1 cellular context compared by ENCODE assay signal in the genomic region with DNA sequence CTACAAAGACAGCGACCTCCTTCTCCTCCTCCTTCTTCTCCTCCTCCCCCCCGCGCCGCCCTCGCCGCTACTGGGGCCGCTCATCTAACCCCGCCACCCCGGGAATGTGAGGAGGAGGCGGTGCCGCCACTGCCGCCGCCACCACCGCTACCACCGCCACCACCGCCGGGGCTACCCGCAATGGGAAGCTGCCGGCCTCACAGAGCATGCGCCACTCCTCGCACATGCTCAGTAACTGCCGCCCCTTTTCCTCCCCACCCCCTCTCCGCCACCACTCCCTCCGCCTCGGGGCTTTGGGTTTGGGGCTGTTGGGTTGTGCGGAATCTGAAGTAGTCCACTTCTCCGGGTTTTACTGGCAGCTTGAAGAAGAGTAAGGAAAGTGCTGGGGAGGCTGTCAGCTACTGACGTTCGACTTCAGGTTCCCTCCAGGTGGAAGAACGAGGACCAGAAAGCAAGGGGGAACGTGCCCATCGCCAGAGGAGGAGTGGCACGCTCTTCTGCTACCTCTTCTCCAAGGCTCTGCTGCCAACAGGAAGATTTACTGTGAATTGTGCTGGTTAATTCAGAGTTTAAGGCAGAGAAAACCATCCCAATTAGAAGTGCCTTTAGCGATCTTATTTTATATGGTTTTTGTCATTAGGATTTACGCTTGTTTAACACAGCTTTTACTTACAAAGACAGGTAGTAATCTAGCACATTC.
TF ChIP-seq lines count a peak whose summit lies in the region.

A gene with protein sequence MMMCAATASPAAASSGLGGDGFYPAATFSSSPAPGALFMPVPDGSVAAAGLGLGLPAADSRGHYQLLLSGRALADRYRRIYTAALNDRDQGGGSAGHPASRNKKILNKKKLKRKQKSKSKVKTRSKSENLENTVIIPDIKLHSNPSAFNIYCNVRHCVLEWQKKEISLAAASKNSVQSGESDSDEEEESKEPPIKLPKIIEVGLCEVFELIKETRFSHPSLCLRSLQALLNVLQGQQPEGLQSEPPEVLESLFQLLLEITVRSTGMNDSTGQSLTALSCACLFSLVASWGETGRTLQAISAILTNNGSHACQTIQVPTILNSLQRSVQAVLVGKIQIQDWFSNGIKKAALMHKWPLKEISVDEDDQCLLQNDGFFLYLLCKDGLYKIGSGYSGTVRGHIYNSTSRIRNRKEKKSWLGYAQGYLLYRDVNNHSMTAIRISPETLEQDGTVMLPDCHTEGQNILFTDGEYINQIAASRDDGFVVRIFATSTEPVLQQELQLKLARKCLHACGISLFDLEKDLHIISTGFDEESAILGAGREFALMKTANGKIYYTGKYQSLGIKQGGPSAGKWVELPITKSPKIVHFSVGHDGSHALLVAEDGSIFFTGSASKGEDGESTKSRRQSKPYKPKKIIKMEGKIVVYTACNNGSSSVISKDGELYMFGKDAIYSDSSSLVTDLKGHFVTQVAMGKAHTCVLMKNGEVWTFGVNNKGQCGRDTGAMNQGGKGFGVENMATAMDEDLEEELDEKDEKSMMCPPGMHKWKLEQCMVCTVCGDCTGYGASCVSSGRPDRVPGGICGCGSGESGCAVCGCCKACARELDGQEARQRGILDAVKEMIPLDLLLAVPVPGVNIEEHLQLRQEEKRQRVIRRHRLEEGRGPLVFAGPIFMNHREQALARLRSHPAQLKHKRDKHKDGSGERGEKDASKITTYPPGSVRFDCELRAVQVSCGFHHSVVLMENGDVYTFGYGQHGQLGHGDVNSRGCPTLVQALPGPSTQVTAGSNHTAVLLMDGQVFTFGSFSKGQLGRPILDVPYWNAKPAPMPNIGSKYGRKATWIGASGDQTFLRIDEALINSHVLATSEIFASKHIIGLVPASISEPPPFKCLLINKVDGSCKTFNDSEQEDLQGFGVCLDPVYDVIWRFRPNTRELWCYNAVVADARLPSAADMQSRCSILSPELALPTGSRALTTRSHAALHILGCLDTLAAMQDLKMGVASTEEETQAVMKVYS (N-terminal part only) (minus strand): TSS at position 190 of the 700 bp plus-strand sequence. CDS start 319 bp downstream, outside the sequence.

TF ChIP-seq in K562, 482 proteins besides CTCF, POLR2A, EP300 and RAD21 (continued from another document and continues in another):
- TF ChIP-seq MAFK (IDR thresholded peaks at IDR 0.05; ENCODE audit: low read length) (no peak), SREBF2 (CRISPR knock-in tag; IDR thresholded peaks at IDR 0.05) (no peak), FOXA1 (IDR thresholded peaks at IDR 0.05; ENCODE audit: borderline replicate concordance) (no peak), GABPA (tag; conservative IDR thresholded peaks at IDR 0.05; ENCODE audit: low read depth) (no peak), BHLHE40 (IDR thresholded peaks at IDR 0.05; ENCODE audit: low read length) (0 out of 2 replicates have a peak, but pooled peaks have one; percentile 12), KDM2B (CRISPR knock-in tag; IDR thresholded peaks at IDR 0.05) (no peak), ZNF239 (CRISPR knock-in tag; IDR thresholded peaks at IDR 0.05) (no peak), ZNF586 (CRISPR knock-in tag; conservative IDR thresholded peaks at IDR 0.05) (no peak), MTA2 (IDR thresholded peaks at IDR 0.05; ENCODE audit: low read depth) (no peak), POU5F1 (IDR thresholded peaks at IDR 0.05; ENCODE audit: borderline replicate concordance, low read depth, low read length, partially characterized antibody) (no peak), ZNF431 (CRISPR knock-in tag; IDR thresholded peaks at IDR 0.05) (no peak), PHF21A (IDR thresholded peaks at IDR 0.05; ENCODE audit: borderline replicate concordance, low read depth) (no peak), ZNF57 (CRISPR knock-in tag; IDR thresholded peaks at IDR 0.05) (no peak), ETV1 (tag; conservative IDR thresholded peaks at IDR 0.05; ENCODE audit: low read depth) (no peak), TBL1XR1 (IDR thresholded peaks at IDR 0.05; ENCODE audit: low read length in 2 of 2) (no peak), DDX20 (tag; IDR thresholded peaks at IDR 0.05; ENCODE audit: low read depth) (no peak), NEUROD1 (IDR thresholded peaks at IDR 0.05; ENCODE audit: borderline replicate concordance, low read depth, low read length, partially characterized antibody) (peak; percentile 98), ZNF121 (CRISPR knock-in tag; conservative IDR thresholded peaks at IDR 0.05) (no peak), ASH1L (IDR thresholded peaks at IDR 0.05; ENCODE audit: borderline replicate concordance, low read depth, partially characterized antibody) (no peak), KAT8 (IDR thresholded peaks at IDR 0.05; ENCODE audit: low read depth) (no peak), ZC3H11A (IDR thresholded peaks at IDR 0.05; ENCODE audit: low read depth, low read length) (no peak), CBFB (CRISPR knock-in tag; IDR thresholded peaks at IDR 0.05) (no peak), ZSCAN29 (IDR thresholded peaks at IDR 0.05) (no peak), CEBPG (CRISPR knock-in tag; IDR thresholded peaks at IDR 0.05) (no peak), CEBPG (tag; conservative IDR thresholded peaks at IDR 0.05 in 1 of 2, IDR thresholded peaks at IDR 0.05 in 1 of 2) (no peak), KAT2B (IDR thresholded peaks at IDR 0.05; ENCODE audit: low read depth, low read length) (no peak), ZNF134 (CRISPR knock-in tag; conservative IDR thresholded peaks at IDR 0.05) (no peak), ZNF24 (IDR thresholded peaks at IDR 0.05) (no peak), SRSF9 (IDR thresholded peaks at IDR 0.05; ENCODE audit: borderline replicate concordance, low read depth, low read length) (no peak), NUFIP1 (IDR thresholded peaks at IDR 0.05; ENCODE audit: partially characterized antibody) (no peak), HMGN3 (IDR thresholded peaks at IDR 0.05; ENCODE audit: borderline replicate concordance, extremely low read depth, insufficient read length, low read depth, low read length) (no peak), ETV5 (CRISPR knock-in tag; IDR thresholded peaks at IDR 0.05; ENCODE audit: low read depth) (0 out of 2 replicates have a peak, but pooled peaks have one; percentile 2), NR2F6 (CRISPR knock-in tag; IDR thresholded peaks at IDR 0.05) (no peak), ELF4 (CRISPR knock-in tag; IDR thresholded peaks at IDR 0.05) (no peak), SETDB1 (IDR thresholded peaks at IDR 0.05; ENCODE audit: low read length) (no peak), NFYB (IDR thresholded peaks at IDR 0.05; ENCODE audit: extremely low read depth, insufficient read length) (no peak), SAFB (IDR thresholded peaks at IDR 0.05; ENCODE audit: borderline replicate concordance, low read depth, low read length) (no peak), NCOA6 (IDR thresholded peaks at IDR 0.05) (no peak), ZNF551 (CRISPR knock-in tag; IDR thresholded peaks at IDR 0.05) (no peak), ZKSCAN8 (CRISPR knock-in tag; IDR thresholded peaks at IDR 0.05) (no peak)
- TF ChIP-seq, protein P1, sequence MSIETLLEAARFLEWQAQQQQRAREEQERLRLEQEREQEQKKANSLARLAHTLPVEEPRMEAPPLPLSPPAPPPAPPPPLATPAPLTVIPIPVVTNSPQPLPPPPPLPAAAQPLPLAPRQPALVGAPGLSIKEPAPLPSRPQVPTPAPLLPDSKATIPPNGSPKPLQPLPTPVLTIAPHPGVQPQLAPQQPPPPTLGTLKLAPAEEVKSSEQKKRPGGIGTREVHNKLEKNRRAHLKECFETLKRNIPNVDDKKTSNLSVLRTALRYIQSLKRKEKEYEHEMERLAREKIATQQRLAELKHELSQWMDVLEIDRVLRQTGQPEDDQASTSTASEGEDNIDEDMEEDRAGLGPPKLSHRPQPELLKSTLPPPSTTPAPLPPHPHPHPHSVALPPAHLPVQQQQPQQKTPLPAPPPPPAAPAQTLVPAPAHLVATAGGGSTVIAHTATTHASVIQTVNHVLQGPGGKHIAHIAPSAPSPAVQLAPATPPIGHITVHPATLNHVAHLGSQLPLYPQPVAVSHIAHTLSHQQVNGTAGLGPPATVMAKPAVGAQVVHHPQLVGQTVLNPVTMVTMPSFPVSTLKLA (conservative IDR thresholded peaks at IDR 0.05), result peak in 1 of 2 experiments; percentile 40; a peak in 3 of 4 replicates
- TF ChIP-seq, protein P2, sequence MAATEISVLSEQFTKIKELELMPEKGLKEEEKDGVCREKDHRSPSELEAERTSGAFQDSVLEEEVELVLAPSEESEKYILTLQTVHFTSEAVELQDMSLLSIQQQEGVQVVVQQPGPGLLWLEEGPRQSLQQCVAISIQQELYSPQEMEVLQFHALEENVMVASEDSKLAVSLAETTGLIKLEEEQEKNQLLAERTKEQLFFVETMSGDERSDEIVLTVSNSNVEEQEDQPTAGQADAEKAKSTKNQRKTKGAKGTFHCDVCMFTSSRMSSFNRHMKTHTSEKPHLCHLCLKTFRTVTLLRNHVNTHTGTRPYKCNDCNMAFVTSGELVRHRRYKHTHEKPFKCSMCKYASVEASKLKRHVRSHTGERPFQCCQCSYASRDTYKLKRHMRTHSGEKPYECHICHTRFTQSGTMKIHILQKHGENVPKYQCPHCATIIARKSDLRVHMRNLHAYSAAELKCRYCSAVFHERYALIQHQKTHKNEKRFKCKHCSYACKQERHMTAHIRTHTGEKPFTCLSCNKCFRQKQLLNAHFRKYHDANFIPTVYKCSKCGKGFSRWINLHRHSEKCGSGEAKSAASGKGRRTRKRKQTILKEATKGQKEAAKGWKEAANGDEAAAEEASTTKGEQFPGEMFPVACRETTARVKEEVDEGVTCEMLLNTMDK (IDR thresholded peaks at IDR 0.05; ENCODE audit: borderline replicate concordance, insufficient read depth, low read depth, low read length, poor library complexity, severe bottlenecking), result no peak
- TF ChIP-seq, protein P3, sequence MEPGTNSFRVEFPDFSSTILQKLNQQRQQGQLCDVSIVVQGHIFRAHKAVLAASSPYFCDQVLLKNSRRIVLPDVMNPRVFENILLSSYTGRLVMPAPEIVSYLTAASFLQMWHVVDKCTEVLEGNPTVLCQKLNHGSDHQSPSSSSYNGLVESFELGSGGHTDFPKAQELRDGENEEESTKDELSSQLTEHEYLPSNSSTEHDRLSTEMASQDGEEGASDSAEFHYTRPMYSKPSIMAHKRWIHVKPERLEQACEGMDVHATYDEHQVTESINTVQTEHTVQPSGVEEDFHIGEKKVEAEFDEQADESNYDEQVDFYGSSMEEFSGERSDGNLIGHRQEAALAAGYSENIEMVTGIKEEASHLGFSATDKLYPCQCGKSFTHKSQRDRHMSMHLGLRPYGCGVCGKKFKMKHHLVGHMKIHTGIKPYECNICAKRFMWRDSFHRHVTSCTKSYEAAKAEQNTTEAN (CRISPR knock-in tag; IDR thresholded peaks at IDR 0.05), result no peak
- TF ChIP-seq, protein P4, sequence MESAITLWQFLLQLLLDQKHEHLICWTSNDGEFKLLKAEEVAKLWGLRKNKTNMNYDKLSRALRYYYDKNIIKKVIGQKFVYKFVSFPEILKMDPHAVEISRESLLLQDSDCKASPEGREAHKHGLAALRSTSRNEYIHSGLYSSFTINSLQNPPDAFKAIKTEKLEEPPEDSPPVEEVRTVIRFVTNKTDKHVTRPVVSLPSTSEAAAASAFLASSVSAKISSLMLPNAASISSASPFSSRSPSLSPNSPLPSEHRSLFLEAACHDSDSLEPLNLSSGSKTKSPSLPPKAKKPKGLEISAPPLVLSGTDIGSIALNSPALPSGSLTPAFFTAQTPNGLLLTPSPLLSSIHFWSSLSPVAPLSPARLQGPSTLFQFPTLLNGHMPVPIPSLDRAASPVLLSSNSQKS (CRISPR knock-in tag; IDR thresholded peaks at IDR 0.05), result no peak
- TF ChIP-seq, protein P5, sequence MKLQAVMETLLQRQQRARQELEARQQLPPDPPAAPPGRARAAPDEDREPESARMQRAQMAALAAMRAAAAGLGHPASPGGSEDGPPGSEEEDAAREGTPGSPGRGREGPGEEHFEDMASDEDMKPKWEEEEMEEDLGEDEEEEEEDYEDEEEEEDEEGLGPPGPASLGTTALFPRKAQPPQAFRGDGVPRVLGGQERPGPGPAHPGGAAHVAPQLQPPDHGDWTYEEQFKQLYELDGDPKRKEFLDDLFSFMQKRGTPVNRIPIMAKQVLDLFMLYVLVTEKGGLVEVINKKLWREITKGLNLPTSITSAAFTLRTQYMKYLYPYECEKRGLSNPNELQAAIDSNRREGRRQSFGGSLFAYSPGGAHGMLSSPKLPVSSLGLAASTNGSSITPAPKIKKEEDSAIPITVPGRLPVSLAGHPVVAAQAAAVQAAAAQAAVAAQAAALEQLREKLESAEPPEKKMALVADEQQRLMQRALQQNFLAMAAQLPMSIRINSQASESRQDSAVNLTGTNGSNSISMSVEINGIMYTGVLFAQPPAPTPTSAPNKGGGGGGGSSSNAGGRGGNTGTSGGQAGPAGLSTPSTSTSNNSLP (IDR thresholded peaks at IDR 0.05; ENCODE audit: borderline replicate concordance, low read depth, low read length), result no peak
- TF ChIP-seq, protein P6, sequence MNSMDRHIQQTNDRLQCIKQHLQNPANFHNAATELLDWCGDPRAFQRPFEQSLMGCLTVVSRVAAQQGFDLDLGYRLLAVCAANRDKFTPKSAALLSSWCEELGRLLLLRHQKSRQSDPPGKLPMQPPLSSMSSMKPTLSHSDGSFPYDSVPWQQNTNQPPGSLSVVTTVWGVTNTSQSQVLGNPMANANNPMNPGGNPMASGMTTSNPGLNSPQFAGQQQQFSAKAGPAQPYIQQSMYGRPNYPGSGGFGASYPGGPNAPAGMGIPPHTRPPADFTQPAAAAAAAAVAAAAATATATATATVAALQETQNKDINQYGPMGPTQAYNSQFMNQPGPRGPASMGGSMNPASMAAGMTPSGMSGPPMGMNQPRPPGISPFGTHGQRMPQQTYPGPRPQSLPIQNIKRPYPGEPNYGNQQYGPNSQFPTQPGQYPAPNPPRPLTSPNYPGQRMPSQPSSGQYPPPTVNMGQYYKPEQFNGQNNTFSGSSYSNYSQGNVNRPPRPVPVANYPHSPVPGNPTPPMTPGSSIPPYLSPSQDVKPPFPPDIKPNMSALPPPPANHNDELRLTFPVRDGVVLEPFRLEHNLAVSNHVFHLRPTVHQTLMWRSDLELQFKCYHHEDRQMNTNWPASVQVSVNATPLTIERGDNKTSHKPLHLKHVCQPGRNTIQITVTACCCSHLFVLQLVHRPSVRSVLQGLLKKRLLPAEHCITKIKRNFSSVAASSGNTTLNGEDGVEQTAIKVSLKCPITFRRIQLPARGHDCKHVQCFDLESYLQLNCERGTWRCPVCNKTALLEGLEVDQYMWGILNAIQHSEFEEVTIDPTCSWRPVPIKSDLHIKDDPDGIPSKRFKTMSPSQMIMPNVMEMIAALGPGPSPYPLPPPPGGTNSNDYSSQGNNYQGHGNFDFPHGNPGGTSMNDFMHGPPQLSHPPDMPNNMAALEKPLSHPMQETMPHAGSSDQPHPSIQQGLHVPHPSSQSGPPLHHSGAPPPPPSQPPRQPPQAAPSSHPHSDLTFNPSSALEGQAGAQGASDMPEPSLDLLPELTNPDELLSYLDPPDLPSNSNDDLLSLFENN (IDR thresholded peaks at IDR 0.05; ENCODE audit: low read depth in 2 of 2, low read length in 2 of 2), result no peak
- TF ChIP-seq, protein P7, sequence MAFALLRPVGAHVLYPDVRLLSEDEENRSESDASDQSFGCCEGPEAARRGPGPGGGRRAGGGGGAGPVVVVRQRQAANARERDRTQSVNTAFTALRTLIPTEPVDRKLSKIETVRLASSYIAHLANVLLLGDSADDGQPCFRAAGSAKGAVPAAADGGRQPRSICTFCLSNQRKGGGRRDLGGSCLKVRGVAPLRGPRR (CRISPR knock-in tag; IDR thresholded peaks at IDR 0.05), result no peak
- TF ChIP-seq, protein P8, sequence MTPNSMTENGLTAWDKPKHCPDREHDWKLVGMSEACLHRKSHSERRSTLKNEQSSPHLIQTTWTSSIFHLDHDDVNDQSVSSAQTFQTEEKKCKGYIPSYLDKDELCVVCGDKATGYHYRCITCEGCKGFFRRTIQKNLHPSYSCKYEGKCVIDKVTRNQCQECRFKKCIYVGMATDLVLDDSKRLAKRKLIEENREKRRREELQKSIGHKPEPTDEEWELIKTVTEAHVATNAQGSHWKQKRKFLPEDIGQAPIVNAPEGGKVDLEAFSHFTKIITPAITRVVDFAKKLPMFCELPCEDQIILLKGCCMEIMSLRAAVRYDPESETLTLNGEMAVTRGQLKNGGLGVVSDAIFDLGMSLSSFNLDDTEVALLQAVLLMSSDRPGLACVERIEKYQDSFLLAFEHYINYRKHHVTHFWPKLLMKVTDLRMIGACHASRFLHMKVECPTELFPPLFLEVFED (CRISPR knock-in tag; conservative IDR thresholded peaks at IDR 0.05), result no peak
